ENCODE assay signal across 10 cellular contexts in the genomic region with DNA sequence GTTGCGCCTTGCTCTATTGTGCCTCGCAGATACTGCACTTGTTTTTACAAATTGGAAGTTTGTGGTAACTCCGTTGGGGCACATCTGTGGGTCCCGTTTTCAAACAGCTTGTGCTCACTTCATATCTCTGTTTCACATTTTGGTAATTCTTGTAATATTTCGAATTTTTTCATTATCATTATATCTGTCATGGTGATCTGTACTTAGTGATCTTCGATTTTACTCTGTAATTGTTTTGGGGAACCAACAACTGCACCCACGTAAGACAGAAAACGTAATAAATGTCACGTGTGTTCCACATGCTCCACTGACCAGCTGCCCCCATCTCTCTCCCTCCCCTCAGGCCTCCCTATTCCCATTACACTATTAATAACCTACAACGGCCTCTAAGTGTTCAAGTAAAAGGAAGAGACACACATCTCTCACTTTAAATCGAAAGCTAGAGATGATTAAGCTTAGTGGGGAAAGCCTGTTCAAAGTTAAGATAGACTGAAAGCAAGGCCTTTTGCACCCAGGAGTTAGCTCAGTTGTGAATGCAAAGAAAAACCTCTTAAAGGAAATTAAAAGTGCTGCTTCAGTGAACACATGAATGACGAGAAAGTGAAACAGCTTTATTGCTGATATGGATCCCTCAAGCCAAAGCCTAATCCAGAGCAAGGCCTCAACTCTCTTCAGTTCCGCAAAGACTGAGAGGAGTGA. TPM values are rescaled to one million over a fixed set of nuclear protein-coding genes. Genes with fewer than 3 reads are reported as not detected.
A peak's percentile ranks its signal among the peaks of the same experiment; 100 is the strongest.
DNase-seq lines count a peak whose midpoint lies in the region; ATAC-seq and TF ChIP-seq lines count a peak whose summit lies in the region.
"Had no signal": no experiment of that assay in that cellular context is flagged by ENCODE, and none has a peak within 500 bp of the region (broad histone marks: within the 10 kb centered on the region; RNA-seq: fewer than 3 reads in every experiment).

No MANE protein-coding gene starts in this region.

- no peaks in the 10 kb centered on the region for H3K79me2 ChIP-seq in smooth muscle cell (ENCODE audit: low read depth)

- peaks cover 0 to 15% (median 0%) of the 10 kb centered on the region in 45 donors for H3K27me3 ChIP-seq in dorsolateral prefrontal cortex
- H3K27me3 ChIP-seq in smooth muscle cell (ENCODE audit: low read depth) = no peaks in the 10 kb centered on the region

- ATAC-seq in GM19452 (IDR thresholded peaks at IDR 0.05; ENCODE audit: unreplicated experiment) (peak; percentile 55), HG03520 (IDR thresholded peaks at IDR 0.05; ENCODE audit: unreplicated experiment) (peak; percentile 48), HG02970 (IDR thresholded peaks at IDR 0.05; ENCODE audit: low FRiP score, unreplicated experiment) (no peak)

- H3K9me3 ChIP-seq in smooth muscle cell (replicated peaks; ENCODE audit: low read depth) = no peaks in the 10 kb centered on the region

- no peaks in the 10 kb centered on the region for H3F3A ChIP-seq in smooth muscle cell (ENCODE audit: low read depth)

- H3K9ac ChIP-seq in smooth muscle cell (ENCODE audit: low read depth) = no peak overlapping the region

- H3K4me3 ChIP-seq in dorsolateral prefrontal cortex (peak overlapping the region in 50 of 59 donors; percentile 29 to 80 (median 58)), smooth muscle cell (peak overlapping the region; percentile 58)

- DNase-seq in dorsolateral prefrontal cortex (no peak), smooth muscle cell (lab: John Stamatoyannopoulos, UW; ENCODE audit: unreplicated experiment) (no peak), activated gamma-delta T cell (lab: John Stamatoyannopoulos, UW) (no peak), kidney tubule cell (ENCODE audit: low spot score) (no peak), pons (ENCODE audit: low spot score) (no peak)

- no peaks in the 10 kb centered on the region for H3K36me3 ChIP-seq in smooth muscle cell (ENCODE audit: low read depth)

- TF ChIP-seq CTCF in dorsolateral prefrontal cortex (IDR thresholded peaks at IDR 0.05 in 54 of 56, conservative IDR thresholded peaks at IDR 0.05 in 2 of 56; ENCODE audit: low read depth in 1 of 56, partially characterized antibody in 56 of 56) (peak in 8 of 56 donors; percentile 1 to 31 (median 10)), smooth muscle cell (IDR thresholded peaks at IDR 0.05; ENCODE audit: borderline replicate concordance, insufficient read depth, poor library complexity, severe bottlenecking) (no peak)

- H3K27ac ChIP-seq in dorsolateral prefrontal cortex = peak overlapping the region in 7 of 59 donors; percentile 16 to 78 (median 58)
- H3K27ac ChIP-seq in smooth muscle cell (ENCODE audit: low read depth) = no peak overlapping the region

- no peaks in the 10 kb centered on the region for H4K20me1 ChIP-seq in smooth muscle cell (ENCODE audit: low read depth)

- H2AFZ ChIP-seq in smooth muscle cell (ENCODE audit: low read depth) = peak overlapping the region; percentile 88

- H3K4me2 ChIP-seq in smooth muscle cell = peak overlapping the region; percentile 89

- WGBS in smooth muscle cell (ENCODE audit: low lambda C conversion rate) = 65% methylated on average over 13 of the region's 13 CpGs

- no peaks in the 10 kb centered on the region for H3K4me1 ChIP-seq in smooth muscle cell (ENCODE audit: low read depth)

- intact Hi-C loops in dorsolateral prefrontal cortex (cut with DNase I) = no loop called here

RNA-seq across cellular contexts. Expression of gene TTLL2, which starts 26.9 kb away (rescaled TPM):
- total RNA-seq in dorsolateral prefrontal cortex (under 1 TPM in 1 of 120 experiments, not detected in 119; 0.29 TPM), smooth muscle cell (not detected in 2 replicates)
- not detected in 2 replicates for polyA plus RNA-seq in smooth muscle cell
- total RNA-seq: pulmonary artery endothelial cell, RPMI7951 had no signal
